Comparison of ENCODE assay signal across 8 cellular contexts in the genomic region with DNA sequence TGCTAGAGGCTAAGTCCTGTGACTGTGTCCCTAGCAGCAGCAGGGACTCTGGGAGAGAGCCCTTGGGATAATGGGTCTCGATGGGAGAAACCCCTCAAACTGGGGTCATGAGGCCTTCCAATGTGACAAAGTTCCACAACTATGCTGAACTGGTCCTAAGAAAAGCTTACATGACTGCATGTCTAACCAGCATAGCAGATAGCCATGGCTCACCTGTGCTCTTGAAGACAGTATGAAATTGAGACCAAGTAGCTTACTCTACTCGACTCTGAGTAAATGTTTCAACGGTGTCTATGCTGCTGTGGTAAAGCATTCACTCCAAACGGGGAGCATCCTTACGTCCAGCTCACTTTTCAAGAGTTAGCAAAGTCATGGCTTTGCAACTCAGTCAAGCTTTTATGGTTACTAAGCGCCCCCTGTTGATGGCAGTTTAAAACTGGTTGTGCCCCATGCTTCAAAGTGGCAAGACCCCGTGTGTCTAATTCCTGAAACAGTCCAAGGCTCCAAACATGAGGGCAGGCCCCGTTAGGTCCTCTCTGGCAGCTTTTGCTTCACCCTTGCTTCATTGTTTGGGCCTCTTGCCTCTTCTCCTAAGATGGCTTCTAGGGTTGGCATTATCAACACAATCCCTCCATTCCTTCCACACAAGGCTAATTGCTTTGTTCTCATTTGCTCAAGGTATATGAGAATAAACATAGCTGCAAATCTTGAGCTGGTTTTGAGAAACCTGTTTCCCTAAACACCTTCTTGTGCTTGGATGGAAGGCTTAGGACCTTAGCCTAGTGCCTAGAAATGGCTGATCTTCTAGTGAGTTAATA. TPM values are rescaled to one million over a fixed set of nuclear protein-coding genes. Genes with fewer than 3 reads are reported as not detected.
DNase-seq lines count a peak whose midpoint lies in the region; ATAC-seq lines count a peak whose summit lies in the region.

No MANE protein-coding gene starts in this region.

- DNase-seq in NCI-H2029 (lab: John Stamatoyannopoulos, UW) (peak; percentile 30), NCI-H2029 treated with DMSO at 0.1 percent for 48 hours (lab: John Stamatoyannopoulos, UW) (no peak), NCI-H446 (lab: John Stamatoyannopoulos, UW) (peak; percentile 50 to 86), ecto neural progenitor cell (ENCODE audit: low spot score) (peak; percentile 78), lung microvascular endothelial cell (ENCODE audit: low read depth in 2 of 2) (peak; percentile 84 to 86)
- peak; percentile 47 to 68 for DNase-seq in activated CD4-positive, alpha-beta T cell treated with anti-CD3 and anti-CD28 coated beads, Interleukin-2, amount 50 U/mL, for 48 hours
- DNase-seq in stimulated activated CD8-positive, alpha-beta memory T cell treated with anti-CD3 and anti-CD28 coated beads, Interleukin-15, amount 100 ng/mL, for 4 hours (ENCODE audit: low read depth in 2 of 2), result peak; percentile 9 to 51

- ATAC-seq in HG02798 (IDR thresholded peaks at IDR 0.05; ENCODE audit: poor library complexity, unreplicated experiment), result peak; percentile 76

RNA-seq across cellular contexts. Expression of gene CCNG2, which starts 46.6 kb away (rescaled TPM):
- total RNA-seq in lung microvascular endothelial cell, result 12.6 and 17.3 TPM in 2 replicates
